8 cellular contexts compared by ENCODE assay signal in the genomic region with DNA sequence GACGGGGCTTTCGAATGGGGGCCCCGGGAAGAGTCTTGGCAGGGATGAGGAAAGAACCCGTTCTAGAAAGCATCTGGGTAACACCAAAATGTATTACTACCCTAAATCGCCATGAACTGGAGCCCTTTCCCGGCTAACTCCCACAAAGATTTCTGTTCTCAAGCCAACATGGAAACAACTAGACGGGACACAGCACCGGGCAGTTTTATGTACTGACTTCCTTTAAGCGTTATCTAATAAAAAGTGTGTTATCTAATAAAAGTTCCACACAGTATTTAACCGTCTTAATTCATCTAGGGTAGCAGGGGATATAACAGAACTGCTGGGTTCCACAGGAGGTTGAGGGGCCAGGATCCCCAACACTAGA.
DNase-seq lines count a peak whose midpoint lies in the region; ATAC-seq and TF ChIP-seq lines count a peak whose summit lies in the region.

No MANE protein-coding gene starts in this region.

- H3K36me3 ChIP-seq in adipocyte (ENCODE audit: control insufficient read depth, insufficient read depth, low read length, severe bottlenecking) = peaks cover 23% of the 10 kb centered on the region
- H3K36me3 ChIP-seq in iPS-15b (ENCODE audit: control insufficient read depth, insufficient read depth, low read length) = peaks cover 7% of the 10 kb centered on the region

- H3K9ac ChIP-seq in adipocyte (ENCODE audit: low read length) (peak overlapping the region; percentile 86), iPS-15b (ENCODE audit: low read depth, low read length) (peak overlapping the region; percentile 54)

- H3K36me3 Mint-ChIP-seq in stimulated activated memory B cell treated with anti-CD40 and anti-IgM and Interleukin-4, amounts not matched to agents 10 μg/mL and 1 μg/mL and 100 μg/mL, for 72 hours = peaks cover 25% of the 10 kb centered on the region

- H3K4me3 Mint-ChIP-seq in stimulated activated memory B cell treated with anti-CD40 and anti-IgM and Interleukin-4, amounts not matched to agents 10 μg/mL and 1 μg/mL and 100 μg/mL, for 72 hours = peak overlapping the region; percentile 79

- peak overlapping the region; percentile 87 for H3K27ac Mint-ChIP-seq in stimulated activated memory B cell treated with anti-CD40 and anti-IgM and Interleukin-4, amounts not matched to agents 10 μg/mL and 1 μg/mL and 100 μg/mL, for 72 hours

- H3K9me3 ChIP-seq in adipocyte (ENCODE audit: control insufficient read depth, low read length) (no peaks in the 10 kb centered on the region), iPS-15b (ENCODE audit: control insufficient read depth, insufficient read depth, low read length) (no peaks in the 10 kb centered on the region)

- no peak for DNase-seq in HFF-Myc (ENCODE audit: extremely low read depth, low read depth)
- DNase-seq in adipocyte (ENCODE audit: low read depth) = no peak
- DNase-seq in cortex of kidney (lab: John Stamatoyannopoulos, UW) = no peak
- no peak for DNase-seq in posterior cingulate gyrus
- DNase-seq in NCI-H2081 (lab: John Stamatoyannopoulos, UW) = no peak

- intact Hi-C loops in posterior cingulate gyrus (cut with DNase I) = no loop called here

- no peaks in the 10 kb centered on the region for H3K27me3 Mint-ChIP-seq in stimulated activated memory B cell treated with anti-CD40 and anti-IgM and Interleukin-4, amounts not matched to agents 10 μg/mL and 1 μg/mL and 100 μg/mL, for 72 hours

- H3K27me3 ChIP-seq in adipocyte (replicated peaks; ENCODE audit: control insufficient read depth, insufficient read depth, low read length) = no peaks in the 10 kb centered on the region
- H3K27me3 ChIP-seq in iPS-15b (ENCODE audit: control insufficient read depth, insufficient read depth, low read length) = no peaks in the 10 kb centered on the region

- H3K4me1 ChIP-seq in adipocyte (ENCODE audit: control insufficient read depth, insufficient read depth, low read length) (peaks cover 37% of the 10 kb centered on the region), iPS-15b (ENCODE audit: control insufficient read depth, insufficient read depth, low read length) (peaks cover 3% of the 10 kb centered on the region)

- TF ChIP-seq CTCF in HFF-Myc (IDR thresholded peaks at IDR 0.05; ENCODE audit: low read depth, low read length, missing control alignments) = no peak

- H3K9me3 Mint-ChIP-seq in stimulated activated memory B cell treated with anti-CD40 and anti-IgM and Interleukin-4, amounts not matched to agents 10 μg/mL and 1 μg/mL and 100 μg/mL, for 72 hours = no peaks in the 10 kb centered on the region

- peaks cover 23% of the 10 kb centered on the region for H3K4me1 Mint-ChIP-seq in stimulated activated memory B cell treated with anti-CD40 and anti-IgM and Interleukin-4, amounts not matched to agents 10 μg/mL and 1 μg/mL and 100 μg/mL, for 72 hours

- H3K4me3 ChIP-seq in HFF-Myc (replicated peaks; ENCODE audit: low read depth, low read length) (peak overlapping the region; percentile 48), adipocyte (ENCODE audit: low read length) (peak overlapping the region; percentile 73), iPS-15b (ENCODE audit: low read depth, low read length) (peak overlapping the region; percentile 65)

- peak; percentile 25 for ATAC-seq in stimulated activated memory B cell treated with anti-CD40 and anti-IgM and Interleukin-4, amounts not matched to agents 10 μg/mL and 1 μg/mL and 100 μg/mL, for 72 hours
- no peak for ATAC-seq in GM18861 (IDR thresholded peaks at IDR 0.05; ENCODE audit: unreplicated experiment)
